9 cellular contexts compared by ENCODE assay signal in the genomic region with DNA sequence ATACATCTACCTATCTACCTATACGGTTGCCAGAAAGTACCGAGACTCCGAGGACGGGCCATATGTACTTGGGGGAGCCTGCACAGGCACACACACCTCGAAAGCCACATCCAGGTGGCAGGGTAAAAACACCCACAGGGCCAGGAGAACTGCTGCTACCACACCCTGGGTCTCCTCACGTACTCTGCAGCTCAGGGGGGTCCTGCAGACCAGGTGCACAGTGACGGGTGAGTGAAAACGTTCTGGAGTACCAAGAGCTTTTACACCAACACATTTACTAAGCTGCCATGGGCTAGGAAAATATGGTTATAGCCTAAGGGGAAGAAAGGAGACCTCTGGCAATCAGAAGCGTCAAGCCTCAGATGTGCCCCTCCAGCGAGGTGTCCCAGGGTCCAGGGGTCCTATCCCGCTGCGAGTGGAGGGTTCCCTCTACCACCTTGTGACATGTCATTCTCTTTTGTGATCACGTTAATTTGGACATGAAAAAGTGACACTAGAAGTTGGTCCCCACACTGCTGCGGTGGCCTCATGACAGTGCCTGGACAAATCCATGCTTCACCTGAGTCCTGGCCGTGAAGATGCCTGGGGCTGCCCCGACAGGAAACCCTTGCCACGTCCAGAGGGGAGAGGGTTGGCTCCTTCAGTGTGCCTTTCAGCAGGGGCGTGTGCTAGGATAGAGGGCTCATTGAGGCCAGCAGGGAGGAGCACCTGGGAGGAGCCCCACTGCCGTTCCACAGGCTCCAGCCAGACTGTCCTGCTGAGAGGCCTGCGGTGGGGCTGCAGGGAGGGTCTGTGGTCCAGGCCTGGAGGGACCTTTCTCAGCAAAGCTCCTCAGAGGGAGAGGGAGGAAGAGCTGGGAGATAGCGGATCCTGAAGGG. TPM values are rescaled to one million over a fixed set of nuclear protein-coding genes. Genes with fewer than 3 reads are reported as not detected.
DNase-seq lines count a peak whose midpoint lies in the region; ATAC-seq and TF ChIP-seq lines count a peak whose summit lies in the region.
"Had no signal": no experiment of that assay in that cellular context is flagged by ENCODE, and none has a peak within 500 bp of the region (broad histone marks: within the 10 kb centered on the region; RNA-seq: fewer than 3 reads in every experiment).

No MANE protein-coding gene starts in this region.

- H3K4me2 ChIP-seq in KMS-11: peak overlapping the region; percentile 95; the same call in 1 of the 2 replicates

- peaks cover 50% of the 10 kb centered on the region for H3K4me1 Mint-ChIP-seq in central memory CD8-positive, alpha-beta T cell
- H3K4me1 Mint-ChIP-seq in natural killer cell: peaks cover 41 to 55% of the 10 kb centered on the region in 2 donors

- no peaks in the 10 kb centered on the region for H3K27me3 Mint-ChIP-seq in central memory CD8-positive, alpha-beta T cell
- H3K27me3 Mint-ChIP-seq in natural killer cell (ENCODE audit: low read depth in 2 of 2): peaks cover under 1 to 2% of the 10 kb centered on the region in 2 donors

- no peak for TF ChIP-seq CTCF in AG10803 (conservative IDR thresholded peaks at IDR 0.05; ENCODE audit: low read length)
- TF ChIP-seq CTCF in KMS-11 (conservative IDR thresholded peaks at IDR 0.05; ENCODE audit: low read depth, low read length): no peak
- TF ChIP-seq CTCF in natural killer cell (IDR thresholded peaks at IDR 0.05): no peak

- peaks cover 25% of the 10 kb centered on the region for H3K36me3 Mint-ChIP-seq in central memory CD8-positive, alpha-beta T cell (ENCODE audit: insufficient read depth)
- no peaks in the 10 kb centered on the region for H3K36me3 Mint-ChIP-seq in natural killer cell

- no peak overlapping the region for H3K9ac ChIP-seq in KMS-11

- ATAC-seq in central memory CD8-positive, alpha-beta T cell (replicated peaks; ENCODE audit: extremely low read depth, poor library complexity, severe bottlenecking): no peak
- ATAC-seq in natural killer cell (no peak), GM19328 (IDR thresholded peaks at IDR 0.05; ENCODE audit: unreplicated experiment) (no peak)

- H3K27ac Mint-ChIP-seq in central memory CD8-positive, alpha-beta T cell (ENCODE audit: low read depth): peak overlapping the region; percentile 97
- H3K27ac Mint-ChIP-seq in natural killer cell: peak overlapping the region; percentile 90 to 98

- H3K79me2 ChIP-seq in KMS-11 (ENCODE audit: insufficient read depth, low read depth): peaks cover 44% of the 10 kb centered on the region

- no peaks in the 10 kb centered on the region for H4K20me1 ChIP-seq in KMS-11 (ENCODE audit: insufficient read depth)

- H3K36me3 ChIP-seq in KMS-11 (ENCODE audit: insufficient read depth): no peaks in the 10 kb centered on the region

- no peaks in the 10 kb centered on the region for H3K9me3 Mint-ChIP-seq in central memory CD8-positive, alpha-beta T cell
- H3K9me3 Mint-ChIP-seq in natural killer cell: no peaks in the 10 kb centered on the region

- intact Hi-C loops in natural killer cell (cut with micrococcal nuclease): no loop called here

- H3K4me1 ChIP-seq in KMS-11 (ENCODE audit: low read depth, poor library complexity, severe bottlenecking): peaks cover 19% of the 10 kb centered on the region

- DNase-seq in AG10803 (ENCODE audit: low read depth): no peak
- DNase-seq in central memory CD8-positive, alpha-beta T cell (ENCODE audit: low spot score in 2 of 2): no peak
- DNase-seq in natural killer cell: no peak
- no peak for DNase-seq in HUDEP-2 (lab: John Stamatoyannopoulos, UW; ENCODE audit: unreplicated experiment in 76 of 76)
- DNase-seq in NCI-H510A (lab: John Stamatoyannopoulos, UW): no peak
- no peak for DNase-seq in NCI-H2081 (lab: John Stamatoyannopoulos, UW)
- DNase-seq: brain microvascular endothelial cell had no signal

- no peak overlapping the region for H3K27ac ChIP-seq in KMS-11
- H3K27ac ChIP-seq: brain microvascular endothelial cell had no signal

- H3K4me3 ChIP-seq in AG10803 (ENCODE audit: low read length) (peak overlapping the region; percentile 98), KMS-11 (IDR thresholded peaks at IDR 0.05; ENCODE audit: insufficient read depth, low read depth, low read length) (no peak overlapping the region)

- no peak overlapping the region for H2AFZ ChIP-seq in KMS-11 (ENCODE audit: low read depth)

- H3K4me3 Mint-ChIP-seq in central memory CD8-positive, alpha-beta T cell: peak overlapping the region; percentile 86
- H3K4me3 Mint-ChIP-seq in natural killer cell: peak overlapping the region; percentile 93

- H3K27me3 ChIP-seq in KMS-11 (ENCODE audit: insufficient read depth, low read depth): no peaks in the 10 kb centered on the region; the same call in 1 of the 2 replicates
- H3K27me3 ChIP-seq: brain microvascular endothelial cell had no signal

RNA-seq across cellular contexts. Expression of a gene that starts 1.8 kb away (rescaled TPM):
- total RNA-seq in natural killer cell: 10 to 100 TPM; 40.0 to 58.8 (median 53.4) TPM

RNA-seq across cellular contexts. Expression of a gene that starts 16.2 kb away (rescaled TPM):
- total RNA-seq in natural killer cell: under 1 TPM in 2 of 3 donors, not detected in 1; 0.20 to 0.28 TPM

RNA-seq across cellular contexts. Expression of a gene that starts 28.0 kb away (rescaled TPM):
- total RNA-seq in natural killer cell: 1 to 10 TPM; 4.2 to 8.8 (median 4.2) TPM
